ENCODE assay signal across 3 cellular contexts in genomic region chr16:68233835-68234187, GRCh38.
TF ChIP-seq lines count a peak whose summit lies in the region.

No MANE protein-coding gene starts in this region.

TF ChIP-seq in HCT116, 20 proteins besides CTCF, POLR2A, EP300 and RAD21:
- no peak for TF ChIP-seq EZH2 (IDR thresholded peaks at IDR 0.05)

TF ChIP-seq in K562, 482 proteins besides CTCF, POLR2A, EP300 and RAD21:
- TF ChIP-seq ID3 (CRISPR knock-in tag; IDR thresholded peaks at IDR 0.05) (no peak), ID3 (tag; IDR thresholded peaks at IDR 0.05) (no peak), CEBPB (tag; IDR thresholded peaks at IDR 0.05) (0 out of 2 replicates have a peak, but pooled peaks have one; percentile 25), ZBTB11 (CRISPR knock-in tag; IDR thresholded peaks at IDR 0.05) (0 out of 6 replicates have a peak, but pooled peaks of 1 of the 3 experiments have one; percentile 56)
TF ChIP-seq in K562: peak in this region for 2.

TF ChIP-seq in HepG2, 621 proteins besides CTCF, POLR2A, EP300 and RAD21:
- TF ChIP-seq ZSCAN5A (CRISPR knock-in tag; IDR thresholded peaks at IDR 0.05; ENCODE audit: borderline replicate concordance) = no peak
- TF ChIP-seq CEBPB (IDR thresholded peaks at IDR 0.05; ENCODE audit: borderline replicate concordance, low read depth, low read length) = peak; percentile 23; the same call in 1 of the 2 replicates
- TF ChIP-seq DRAP1 (CRISPR knock-in tag; IDR thresholded peaks at IDR 0.05) = no peak
- no peak for TF ChIP-seq ZNF33A (CRISPR knock-in tag; IDR thresholded peaks at IDR 0.05; ENCODE audit: borderline replicate concordance)
- TF ChIP-seq PTBP1 (IDR thresholded peaks at IDR 0.05; ENCODE audit: low read depth, low read length, poor library complexity, severe bottlenecking) = peak; percentile 24
- TF ChIP-seq DZIP1 (CRISPR knock-in tag; IDR thresholded peaks at IDR 0.05) = 0 out of 2 replicates have a peak, but pooled peaks have one; percentile 47
- TF ChIP-seq PAX8 (CRISPR knock-in tag; IDR thresholded peaks at IDR 0.05; ENCODE audit: borderline replicate concordance) = no peak
- no peak for TF ChIP-seq ZNF496 (CRISPR knock-in tag; IDR thresholded peaks at IDR 0.05; ENCODE audit: insufficient replicate concordance)
- TF ChIP-seq ZC3H13 (CRISPR knock-in tag; IDR thresholded peaks at IDR 0.05) = 0 out of 2 replicates have a peak, but pooled peaks have one; percentile 21
- 0 out of 2 replicates have a peak, but pooled peaks have one; percentile 29 for TF ChIP-seq HOXA9 (CRISPR knock-in tag; IDR thresholded peaks at IDR 0.05; ENCODE audit: borderline replicate concordance)
- TF ChIP-seq MZF1 (CRISPR knock-in tag; IDR thresholded peaks at IDR 0.05; ENCODE audit: borderline replicate concordance) = 0 out of 2 replicates have a peak, but pooled peaks have one; percentile 17
- TF ChIP-seq YY1 (IDR thresholded peaks at IDR 0.05; ENCODE audit: insufficient read depth, insufficient replicate concordance, low read depth, low read length) = no peak
- TF ChIP-seq ZNF225 (CRISPR knock-in tag; IDR thresholded peaks at IDR 0.05) = 0 out of 2 replicates have a peak, but pooled peaks have one; percentile 1
- TF ChIP-seq MLX (CRISPR knock-in tag; IDR thresholded peaks at IDR 0.05) = no peak
- TF ChIP-seq SOX6 (IDR thresholded peaks at IDR 0.05) = no peak
- TF ChIP-seq SOX6 (CRISPR knock-in tag; IDR thresholded peaks at IDR 0.05) = no peak
- peak; percentile 15; the same call in 1 of the 2 replicates for TF ChIP-seq ZNF780A (CRISPR knock-in tag; IDR thresholded peaks at IDR 0.05)
- TF ChIP-seq NR0B2 (CRISPR knock-in tag; IDR thresholded peaks at IDR 0.05) = 0 out of 2 replicates have a peak, but pooled peaks have one; percentile 24
- no peak for TF ChIP-seq GLI4 (CRISPR knock-in tag; IDR thresholded peaks at IDR 0.05; ENCODE audit: borderline replicate concordance)
